ENCODE assay signal across 22 cellular contexts in the genomic region with DNA sequence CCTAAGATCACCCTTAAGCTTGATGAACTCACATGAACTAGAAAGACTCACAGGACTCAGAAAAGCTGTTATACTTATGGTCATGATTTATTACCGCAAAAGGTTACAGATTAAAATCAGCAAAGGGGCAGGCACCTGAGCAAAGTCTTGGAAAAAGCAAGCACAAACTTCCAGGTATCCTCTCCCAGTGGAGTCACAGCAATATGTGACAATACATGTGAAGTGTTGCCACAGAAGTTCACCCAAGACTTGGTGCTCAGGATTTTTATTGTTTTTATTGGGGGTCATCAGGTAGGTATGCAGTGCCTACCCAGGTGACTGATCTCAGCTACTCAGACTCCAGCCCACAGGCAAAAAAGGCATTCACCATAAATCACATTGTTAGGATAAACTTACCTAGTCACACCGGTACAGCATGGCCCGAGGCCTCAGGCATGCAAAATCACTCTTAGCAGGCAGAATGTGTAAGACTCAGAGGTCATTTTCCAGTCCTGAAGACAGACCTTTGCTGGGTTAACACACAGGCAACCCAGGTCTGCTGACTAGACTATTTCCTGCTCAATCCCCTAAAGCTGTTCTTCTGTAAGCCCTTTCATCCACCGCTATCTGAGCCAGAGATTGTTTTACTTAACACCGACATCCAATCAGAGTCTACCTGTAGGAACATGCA. TPM values are rescaled to one million over a fixed set of nuclear protein-coding genes. Genes with fewer than 3 reads are reported as not detected.
DNase-seq lines count a peak whose midpoint lies in the region; ATAC-seq, FAIRE-seq and TF ChIP-seq lines count a peak whose summit lies in the region.
"Had no signal": no experiment of that assay in that cellular context is flagged by ENCODE, and none has a peak within 500 bp of the region (broad histone marks: within the 10 kb centered on the region; RNA-seq: fewer than 3 reads in every experiment).

No MANE protein-coding gene starts in this region.

- peaks cover 6% of the 10 kb centered on the region for H3K9me3 Mint-ChIP-seq in osteocyte (ENCODE audit: unreplicated experiment)
- H3K9me3 Mint-ChIP-seq: stimulated activated naive CD8-positive, alpha-beta T cell treated with anti-CD3 and anti-CD28 coated beads, Interleukin-15, Interleukin-2, amounts not matched to agents 100 ng/mL and 50 ng/mL, for 24 hours had no signal

- H3K27me3 Mint-ChIP-seq in osteocyte (ENCODE audit: unreplicated experiment), result no peaks in the 10 kb centered on the region

- DNase-seq in NCI-H526 (lab: John Stamatoyannopoulos, UW), result peak; percentile 10 to 32
- DNase-seq in NCI-H526 treated with DMSO at 0.1 percent for 48 hours (lab: John Stamatoyannopoulos, UW), result no peak
- DNase-seq in WERI-Rb-1, result peak; percentile 41
- peak; percentile 14 for DNase-seq in iPS-NIHi7 (ENCODE audit: extremely low spot score)
- peak; percentile 15 for DNase-seq in osteocyte (ENCODE audit: extremely low spot score, unreplicated experiment)
- no peak for DNase-seq in frontal cortex (ENCODE audit: low spot score in 2 of 2)
- DNase-seq: 8988T; activated CD4-positive, CD25-positive, alpha-beta regulatory T cell treated with anti-CD3 and anti-CD28 coated beads, Interleukin-2, amount 50 U/mL, for 72 hours; activated CD8-positive, alpha-beta memory T cell treated with anti-CD3 and anti-CD28 coated beads, Interleukin-2, amount 10 ng/mL, durations not matched to agents 7 days and 5 days; DMS153; foreskin melanocyte; NCI-H1694; NCI-H446; stimulated activated CD4-positive, alpha-beta T cell treated with anti-CD3 and anti-CD28 coated beads, Interleukin-15, amount 100 ng/mL, for 24 hours; T-helper 9 cell had no signal

- peak overlapping the region; percentile 2; the same call in 1 of the 2 replicates for H3K27ac ChIP-seq in WERI-Rb-1
- H3K27ac ChIP-seq: BLaER1 treated with 17β-estradiol and CSF1 and Interleukin-3, amounts not matched to agents 10 nM and 100 nM; SK-N-MC had no signal

- H3K36me3 ChIP-seq in WERI-Rb-1, result no peaks in the 10 kb centered on the region
- H3K36me3 ChIP-seq: BLaER1 treated with 17β-estradiol and CSF1 and Interleukin-3, amounts not matched to agents 10 nM and 100 nM had no signal

- H3K27ac Mint-ChIP-seq in osteocyte (ENCODE audit: unreplicated experiment), result no peak overlapping the region
- H3K27ac Mint-ChIP-seq: activated CD8-positive, alpha-beta memory T cell treated with anti-CD3 and anti-CD28 coated beads, Interleukin-2, amount 10 ng/mL, durations not matched to agents 7 days and 5 days; stimulated activated naive CD8-positive, alpha-beta T cell treated with anti-CD3 and anti-CD28 coated beads, Interleukin-15, Interleukin-2, amounts not matched to agents 100 ng/mL and 50 ng/mL, for 24 hours had no signal

- H3K9me3 ChIP-seq in WERI-Rb-1 (ENCODE audit: severe bottlenecking), result no peaks in the 10 kb centered on the region

- ATAC-seq in GM18870 (IDR thresholded peaks at IDR 0.05; ENCODE audit: unreplicated experiment) (no peak), HG03095 (IDR thresholded peaks at IDR 0.05; ENCODE audit: unreplicated experiment) (no peak)
- ATAC-seq: activated CD8-positive, alpha-beta memory T cell treated with anti-CD3 and anti-CD28 coated beads, Interleukin-2, amount 10 ng/mL, durations not matched to agents 7 days and 5 days; HCT116 had no signal

- FAIRE-seq in frontal cortex (lab: Jason Lieb, UNC), result no peak
- FAIRE-seq: endometrium had no signal

- H3K36me3 Mint-ChIP-seq in osteocyte (ENCODE audit: unreplicated experiment), result no peaks in the 10 kb centered on the region
- H3K36me3 Mint-ChIP-seq: activated CD8-positive, alpha-beta memory T cell treated with anti-CD3 and anti-CD28 coated beads, Interleukin-2, amount 10 ng/mL, durations not matched to agents 7 days and 5 days had no signal

- H3K27me3 ChIP-seq in WERI-Rb-1 (ENCODE audit: insufficient read depth, low read depth, severe bottlenecking), result no peaks in the 10 kb centered on the region
- H3K27me3 ChIP-seq: BLaER1 treated with 17β-estradiol and CSF1 and Interleukin-3, amounts not matched to agents 10 nM and 100 nM had no signal

- no peak overlapping the region for H3K4me3 Mint-ChIP-seq in osteocyte (ENCODE audit: unreplicated experiment)
- H3K4me3 Mint-ChIP-seq: activated CD8-positive, alpha-beta memory T cell treated with anti-CD3 and anti-CD28 coated beads, Interleukin-2, amount 10 ng/mL, durations not matched to agents 7 days and 5 days; stimulated activated naive CD8-positive, alpha-beta T cell treated with anti-CD3 and anti-CD28 coated beads, Interleukin-15, Interleukin-2, amounts not matched to agents 100 ng/mL and 50 ng/mL, for 24 hours had no signal

- peaks cover 10% of the 10 kb centered on the region for H3K4me1 Mint-ChIP-seq in osteocyte (ENCODE audit: unreplicated experiment)

- TF ChIP-seq CTCF in WERI-Rb-1 (IDR thresholded peaks at IDR 0.05; ENCODE audit: low read depth, low read length) (no peak), osteocyte (IDR thresholded peaks at IDR 0.05) (no peak)

- H3K4me3 ChIP-seq in WERI-Rb-1 (ENCODE audit: low read depth, low read length), result no peak overlapping the region
- H3K4me3 ChIP-seq: BLaER1 treated with 17β-estradiol and CSF1 and Interleukin-3, amounts not matched to agents 10 nM and 100 nM; SK-N-MC had no signal

RNA-seq across cellular contexts. Expression of gene SSX2IP, which starts 55.6 kb away (rescaled TPM):
- total RNA-seq in osteocyte, result 6.5 and 7.0 TPM in 2 replicates
- total RNA-seq in frontal cortex, result 58.7 TPM

Comparison
In these comparisons a context has a peak if more than half of its experiments do, and no peak if none do; other contexts are left out.
1. DNase-seq: peak in NCI-H526 (2 of 2), WERI-Rb-1 (single experiment), iPS-NIHi7 (single experiment) and osteocyte (single experiment); none in NCI-H526 treated with DMSO at 0.1 percent for 48 hours (single experiment) and frontal cortex (0 of 2).